In genomic region chr10:31876616-31877352, GRCh38 we compare ENCODE assay signal across 20 cellular contexts. TPM values are rescaled to one million over a fixed set of nuclear protein-coding genes. Genes with fewer than 3 reads are reported as not detected.
A peak's percentile ranks its signal among the peaks of the same experiment; 100 is the strongest.
DNase-seq lines count a peak whose midpoint lies in the region; ATAC-seq and TF ChIP-seq lines count a peak whose summit lies in the region.
"Had no signal": no experiment of that assay in that cellular context is flagged by ENCODE, and none has a peak within 500 bp of the region (broad histone marks: within the 10 kb centered on the region; RNA-seq: fewer than 3 reads in every experiment).

No MANE protein-coding gene starts in this region.

- H3K36me3 ChIP-seq in HCT116 (ENCODE audit: control insufficient read depth in 1 of 2, insufficient read depth in 2 of 2, low read length in 2 of 2) (no peaks in the 10 kb centered on the region), spleen (no peaks in the 10 kb centered on the region)
- H3K36me3 ChIP-seq: left ventricle myocardium inferior, uterus had no signal

- TF ChIP-seq POLR2A in HCT116 (IDR thresholded peaks at IDR 0.05; ENCODE audit: borderline replicate concordance, extremely low read depth, insufficient read depth, insufficient read length) (no peak), spleen (IDR thresholded peaks at IDR 0.05) (no peak)

- peaks cover 21% of the 10 kb centered on the region for H3K4me1 Mint-ChIP-seq in activated CD8-positive, alpha-beta memory T cell treated with anti-CD3 and anti-CD28 coated beads, Interleukin-2, amount 10 ng/mL, durations not matched to agents 7 days and 5 days

- no peak overlapping the region for H2AFZ ChIP-seq in HCT116 (ENCODE audit: low read depth, low read length, poor library complexity, severe bottlenecking)

- no peak for DNase-seq in activated CD8-positive, alpha-beta memory T cell treated with anti-CD3 and anti-CD28 coated beads, Interleukin-2, amount 10 ng/mL, durations not matched to agents 7 days and 5 days
- DNase-seq in activated CD8-positive, alpha-beta memory T cell treated with anti-CD3 and anti-CD28 coated beads for 24 hours: no peak
- no peak for DNase-seq in HCT116 (ENCODE audit: low read depth, low spot score)
- DNase-seq in caudate nucleus (lab: John Stamatoyannopoulos, UW): no peak
- DNase-seq in spleen: no peak
- DNase-seq in ureter (ENCODE audit: low spot score): no peak
- DNase-seq: activated CD4-positive, CD25-positive, alpha-beta regulatory T cell; activated effector memory CD4-positive, alpha-beta T cell treated with anti-CD3 and anti-CD28 coated beads, Interleukin-2, amount 50 U/mL, for 16 hours; aorta; CD8-positive, alpha-beta T cell; foreskin melanocyte; left ventricle myocardium inferior; NCI-H1694; NCI-H345; NK-92 treated with Interleukin-12 subunit alpha and Interleukin-12 subunit beta, amount 100 ng/mL, for 24 hours; stimulated activated naive CD4-positive, alpha-beta T cell treated with Interleukin-2 at 50 U/mL for 16 hours; uterus had no signal

- POLR2A ChIA-PET in HCT116 (lab: Charles Lee): interaction anchor here (1.5 kb wide), 1 partner anchor 9 kb away, joined by 3 read pairs; no protein-coding TSS in a partner anchor

- 56 to 70% (median 63%) methylated on average over 7 of the region's 7 CpGs for WGBS in spleen, 5 donors

- no peaks in the 10 kb centered on the region for H3K9me3 Mint-ChIP-seq in activated CD8-positive, alpha-beta memory T cell treated with anti-CD3 and anti-CD28 coated beads, Interleukin-2, amount 10 ng/mL, durations not matched to agents 7 days and 5 days (ENCODE audit: low read depth)
- H3K9me3 Mint-ChIP-seq: CD8-positive, alpha-beta T cell had no signal

- H3K9me2 ChIP-seq in HCT116 (ENCODE audit: insufficient read depth): no peaks in the 10 kb centered on the region

- H3K4me2 ChIP-seq in HCT116 (ENCODE audit: low read length): peak overlapping the region; percentile 54

- TF ChIP-seq RAD21 in HCT116 (IDR thresholded peaks at IDR 0.05; ENCODE audit: low read depth): no peak

- intact Hi-C loops in HCT116 (cut with micrococcal nuclease) (no loop called here), spleen (cut with DNase I; ENCODE audit: low total_unique reads) (no loop called here)

- BruUV-seq in HCT116 (replicated peaks; lab: Mats Ljungman, UMichigan): no TSS peak

- peaks cover 60 to 92% of the 10 kb centered on the region in 2 experiments for H3K4me1 ChIP-seq in HCT116 (ENCODE audit: control insufficient read depth in 1 of 2, insufficient read depth in 2 of 2, low read length in 2 of 2)
- peaks cover 0 to 55% (median 17%) of the 10 kb centered on the region in 6 donors for H3K4me1 ChIP-seq in spleen
- H3K4me1 ChIP-seq: uterus had no signal

- RAD21 ChIA-PET in HCT116 (lab: Charles Lee; ENCODE audit: low non-redundant PET in 1 of 2, low total read pairs in 2 of 2, uncharacterized antibody in 2 of 2, unreplicated experiment in 2 of 2): no interaction called here

- peak overlapping the region; percentile 41 for H3K27ac Mint-ChIP-seq in activated CD8-positive, alpha-beta memory T cell treated with anti-CD3 and anti-CD28 coated beads, Interleukin-2, amount 10 ng/mL, durations not matched to agents 7 days and 5 days
- H3K27ac Mint-ChIP-seq: CD8-positive, alpha-beta T cell; progenitor cell of endocrine pancreas had no signal

- H3K27me3 Mint-ChIP-seq in activated CD8-positive, alpha-beta memory T cell treated with anti-CD3 and anti-CD28 coated beads, Interleukin-2, amount 10 ng/mL, durations not matched to agents 7 days and 5 days: no peaks in the 10 kb centered on the region
- H3K27me3 Mint-ChIP-seq: progenitor cell of endocrine pancreas had no signal

- no peaks in the 10 kb centered on the region for H4K20me1 ChIP-seq in HCT116 (ENCODE audit: insufficient read depth)

- H3K27ac ChIP-seq in HCT116 (ENCODE audit: low read depth, low read length) (peak overlapping the region; percentile 50), caudate nucleus (ENCODE audit: low read depth, low read length) (peak overlapping the region; percentile 26), spleen (peak overlapping the region in 5 of 8 donors; percentile 7 to 52 (median 34))
- H3K27ac ChIP-seq: left ventricle myocardium inferior, uterus had no signal

- peaks cover 3% of the 10 kb centered on the region for H3K36me3 Mint-ChIP-seq in activated CD8-positive, alpha-beta memory T cell treated with anti-CD3 and anti-CD28 coated beads, Interleukin-2, amount 10 ng/mL, durations not matched to agents 7 days and 5 days
- H3K36me3 Mint-ChIP-seq: CD8-positive, alpha-beta T cell had no signal

- H3K4me3 Mint-ChIP-seq in activated CD8-positive, alpha-beta memory T cell treated with anti-CD3 and anti-CD28 coated beads, Interleukin-2, amount 10 ng/mL, durations not matched to agents 7 days and 5 days: no peak overlapping the region
- H3K4me3 Mint-ChIP-seq: CD8-positive, alpha-beta T cell had no signal

- H3K27me3 ChIP-seq in HCT116 (ENCODE audit: insufficient read depth, low read length) (no peaks in the 10 kb centered on the region), spleen (replicated peaks in 1 of 7) (no peaks in the 10 kb centered on the region)
- H3K27me3 ChIP-seq: uterus had no signal

- H3K9me3 ChIP-seq in HCT116 (ENCODE audit: control insufficient read depth in 1 of 2, insufficient read depth in 1 of 2, low read depth in 1 of 2, low read length in 2 of 2) (no peaks in the 10 kb centered on the region), spleen (no peaks in the 10 kb centered on the region)
- H3K9me3 ChIP-seq: left ventricle myocardium inferior, uterus had no signal

- H3K4me3 ChIP-seq in HCT116 (replicated peaks in 1 of 2; ENCODE audit: low read depth in 1 of 2, low read length in 2 of 2) (peak overlapping the region in 1 of 2 experiments; percentile 7; a peak in 1 of 4 replicates), spleen (no peak overlapping the region)
- H3K4me3 ChIP-seq: left ventricle myocardium inferior, uterus had no signal

- no peak for TF ChIP-seq CTCF in HCT116 (IDR thresholded peaks at IDR 0.05 in 2 of 3, conservative IDR thresholded peaks at IDR 0.05 in 1 of 3; ENCODE audit: borderline replicate concordance in 1 of 3, insufficient read depth in 1 of 3, low read depth in 2 of 3, low read length in 2 of 3)
- TF ChIP-seq CTCF in spleen (IDR thresholded peaks at IDR 0.05 in 8 of 11, conservative IDR thresholded peaks at IDR 0.05 in 3 of 11): no peak

- peaks cover 99% of the 10 kb centered on the region for H3K79me2 ChIP-seq in HCT116 (ENCODE audit: insufficient read depth, low read length)

- peak overlapping the region; percentile 23; the same call in 1 of the 2 replicates for H3K9ac ChIP-seq in HCT116 (ENCODE audit: low read length)

- no peak for ATAC-seq in activated CD8-positive, alpha-beta memory T cell treated with anti-CD3 and anti-CD28 coated beads, Interleukin-2, amount 10 ng/mL, durations not matched to agents 7 days and 5 days
- no peak for ATAC-seq in HCT116
- ATAC-seq in GM18909 (IDR thresholded peaks at IDR 0.05; ENCODE audit: poor library complexity, unreplicated experiment): no peak
- ATAC-seq in GM19395 (IDR thresholded peaks at IDR 0.05; ENCODE audit: unreplicated experiment): no peak
- ATAC-seq: CD8-positive, alpha-beta T cell had no signal

- CTCF ChIA-PET in activated CD8-positive, alpha-beta memory T cell treated with anti-CD3 and anti-CD28 coated beads, Interleukin-2, amount 10 ng/mL, durations not matched to agents 7 days and 5 days (lab: Charles Lee): interaction anchor here (1.2 kb wide), 1 partner anchor 128 kb away, joined by 5 read pairs; no protein-coding TSS in a partner anchor
- CTCF ChIA-PET in HCT116 (lab: Charles Lee): interaction anchor here (1.2 to 1.6 kb wide), 2 partner anchors 11 to 15 kb away, joined by 3 to 4 read pairs; no protein-coding TSS in a partner anchor

TF ChIP-seq in HCT116, 20 proteins besides CTCF, POLR2A, EP300 and RAD21 (continues in another document):
- peak; percentile 32; the same call in 1 of the 2 replicates for TF ChIP-seq CEBPB (IDR thresholded peaks at IDR 0.05; ENCODE audit: low read depth)
- TF ChIP-seq ZFX (IDR thresholded peaks at IDR 0.05): no peak
- TF ChIP-seq EGR1 (IDR thresholded peaks at IDR 0.05; ENCODE audit: low read depth): no peak
- TF ChIP-seq SRF (IDR thresholded peaks at IDR 0.05; ENCODE audit: low read depth): no peak
- TF ChIP-seq EZH2 (IDR thresholded peaks at IDR 0.05): no peak
- TF ChIP-seq SP1 (IDR thresholded peaks at IDR 0.05; ENCODE audit: low read depth): 0 out of 2 replicates have a peak, but pooled peaks have one; percentile 6
- no peak for TF ChIP-seq ZBTB33 (IDR thresholded peaks at IDR 0.05; ENCODE audit: extremely low read depth, insufficient replicate concordance, low read length)
- TF ChIP-seq EZH2phosphoT487 (IDR thresholded peaks at IDR 0.05; ENCODE audit: borderline replicate concordance): no peak
- TF ChIP-seq POLR2AphosphoS5 (IDR thresholded peaks at IDR 0.05; ENCODE audit: low read depth, low read length): no peak
- no peak for TF ChIP-seq TCF7L2 (IDR thresholded peaks at IDR 0.05; ENCODE audit: borderline replicate concordance, extremely low read depth, insufficient read depth, insufficient read length)

RNA-seq across cellular contexts. Expression of gene ARHGAP12, which starts 51.8 kb away (rescaled TPM):
- 1 to 10 TPM; 3.0 to 7.8 TPM for total RNA-seq in activated CD8-positive, alpha-beta memory T cell treated with anti-CD3 and anti-CD28 coated beads, Interleukin-2, amount 10 ng/mL, durations not matched to agents 7 days and 5 days
- total RNA-seq in HCT116 (2021; ENCODE audit: unreplicated experiment): 80.3 TPM
- 17.4 and 25.6 TPM in 2 replicates for polyA plus RNA-seq in HCT116 (2012)
- total RNA-seq in spleen: 10 to 100 TPM; 28.5 to 69.7 (median 54.2) TPM
- 10 to 100 TPM; 20.5 to 38.5 (median 28.5) TPM for polyA plus RNA-seq in spleen
- 47.2 TPM for total RNA-seq in ureter
